In the genomic region with DNA sequence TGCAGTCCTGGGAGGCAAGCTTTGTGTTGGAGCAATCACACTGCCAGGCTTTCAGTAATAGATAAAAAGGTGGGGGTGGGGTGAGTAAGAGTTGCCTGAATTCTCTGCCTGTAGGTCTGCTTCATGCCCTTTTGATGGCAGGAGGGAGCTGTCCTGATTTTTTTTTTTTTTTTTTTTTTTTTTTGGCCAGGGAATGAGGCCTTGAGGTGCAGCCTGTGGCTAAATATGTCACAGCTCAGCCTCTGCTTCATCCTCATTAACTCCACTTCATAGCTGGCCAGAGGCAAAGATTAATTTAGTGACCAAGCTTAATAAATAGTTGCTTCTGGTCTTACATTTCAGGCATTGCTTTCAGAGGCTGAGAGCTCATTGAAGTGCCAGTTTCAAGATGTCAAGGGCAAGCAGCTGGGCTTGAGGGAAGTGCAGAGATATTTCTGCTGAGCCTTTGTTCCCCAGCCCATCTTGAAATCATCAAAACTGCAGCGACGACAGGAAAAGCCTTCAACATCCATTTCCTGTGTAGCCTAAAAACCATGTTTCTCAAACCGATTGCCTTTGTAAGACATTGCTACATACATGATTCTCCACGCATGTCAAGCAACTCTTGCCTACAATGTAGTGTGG, we compare ENCODE assay signal across 10 cellular contexts.
DNase-seq lines count a peak whose midpoint lies in the region; ATAC-seq and TF ChIP-seq lines count a peak whose summit lies in the region.
"Had no signal": no experiment of that assay in that cellular context is flagged by ENCODE, and none has a peak within 500 bp of the region (broad histone marks: within the 10 kb centered on the region; RNA-seq: fewer than 3 reads in every experiment).

No MANE protein-coding gene starts in this region.

- no peaks in the 10 kb centered on the region for H3K9me3 Mint-ChIP-seq in progenitor cell of endocrine pancreas (ENCODE audit: low read depth)
- no peaks in the 10 kb centered on the region for H3K9me3 Mint-ChIP-seq in activated T-cell treated with anti-CD3 and anti-CD28 coated beads, Interleukin-2, amount 50 U/mL, for 72 hours

- H3K36me3 Mint-ChIP-seq in progenitor cell of endocrine pancreas (ENCODE audit: insufficient read depth) = no peaks in the 10 kb centered on the region
- no peaks in the 10 kb centered on the region for H3K36me3 Mint-ChIP-seq in activated T-cell treated with anti-CD3 and anti-CD28 coated beads, Interleukin-2, amount 50 U/mL, for 72 hours (ENCODE audit: insufficient read depth in 2 of 2)

- peaks cover 12% of the 10 kb centered on the region for H3K4me1 Mint-ChIP-seq in progenitor cell of endocrine pancreas (ENCODE audit: low read depth)
- no peaks in the 10 kb centered on the region for H3K4me1 Mint-ChIP-seq in activated T-cell treated with anti-CD3 and anti-CD28 coated beads, Interleukin-2, amount 50 U/mL, for 72 hours (ENCODE audit: low read depth)

- H3K4me3 ChIP-seq in H7 (ENCODE audit: insufficient read depth, low read depth, low read length) (no peak overlapping the region), fibroblast of the aortic adventitia (ENCODE audit: low read depth, low read length) (no peak overlapping the region)

- no peaks in the 10 kb centered on the region for H3K27me3 Mint-ChIP-seq in progenitor cell of endocrine pancreas
- H3K27me3 Mint-ChIP-seq in activated T-cell treated with anti-CD3 and anti-CD28 coated beads, Interleukin-2, amount 50 U/mL, for 72 hours (ENCODE audit: low read depth) = peaks cover 5% of the 10 kb centered on the region

- no peak overlapping the region for H3K27ac Mint-ChIP-seq in progenitor cell of endocrine pancreas
- no peak overlapping the region for H3K27ac Mint-ChIP-seq in activated T-cell treated with anti-CD3 and anti-CD28 coated beads, Interleukin-2, amount 50 U/mL, for 72 hours

- no peak overlapping the region for H3K4me3 Mint-ChIP-seq in progenitor cell of endocrine pancreas (ENCODE audit: low read depth)
- no peak overlapping the region for H3K4me3 Mint-ChIP-seq in activated T-cell treated with anti-CD3 and anti-CD28 coated beads, Interleukin-2, amount 50 U/mL, for 72 hours

- no peaks in the 10 kb centered on the region for H3K27me3 ChIP-seq in H7 (ENCODE audit: control insufficient read depth, insufficient read depth, low read length)

- no peak for TF ChIP-seq CTCF in fibroblast of the aortic adventitia (IDR thresholded peaks at IDR 0.05; ENCODE audit: insufficient read depth, low read length)
- TF ChIP-seq CTCF in progenitor cell of endocrine pancreas (IDR thresholded peaks at IDR 0.05; ENCODE audit: unreplicated experiment) = no peak

- ATAC-seq in SK-N-SH treated with all-trans-retinoic acid at 6 μM for 48 hours = peak; percentile 83
- no peak for ATAC-seq in activated T-cell treated with anti-CD3 and anti-CD28 coated beads, Interleukin-2, amount 50 U/mL, for 72 hours (replicated peaks in 1 of 2)

- H3K36me3 ChIP-seq in H7 (replicated peaks; ENCODE audit: control insufficient read depth, insufficient read depth, low read length) = no peaks in the 10 kb centered on the region

- DNase-seq in H7 (peak; percentile 4), fibroblast of the aortic adventitia (ENCODE audit: low read depth) (peak; percentile 44), putamen (ENCODE audit: low spot score) (peak; percentile 7), middle frontal gyrus (ENCODE audit: extremely low spot score, low spot score) (no peak), progenitor cell of endocrine pancreas (ENCODE audit: low spot score, unreplicated experiment) (no peak), NCI-H1048 (lab: John Stamatoyannopoulos, UW) (no peak)
- DNase-seq in activated T-cell treated with anti-CD3 and anti-CD28 coated beads, Interleukin-2, amount 50 U/mL, for 72 hours = no peak
- DNase-seq: NCI-H146, T1000 had no signal

TF ChIP-seq in SK-N-SH treated with all-trans-retinoic acid at 6 μM for 48 hours, 23 proteins besides CTCF, POLR2A, EP300 and RAD21:
- TF ChIP-seq ESRRG (CRISPR knock-in tag; IDR thresholded peaks at IDR 0.05) = no peak
- no peak for TF ChIP-seq ARNTL (CRISPR knock-in tag; IDR thresholded peaks at IDR 0.05; ENCODE audit: borderline replicate concordance, low read depth)
- TF ChIP-seq OSR1 (CRISPR knock-in tag; IDR thresholded peaks at IDR 0.05) = no peak
- TF ChIP-seq ISL1 (CRISPR knock-in tag; IDR thresholded peaks at IDR 0.05) = no peak
- TF ChIP-seq, protein P1, sequence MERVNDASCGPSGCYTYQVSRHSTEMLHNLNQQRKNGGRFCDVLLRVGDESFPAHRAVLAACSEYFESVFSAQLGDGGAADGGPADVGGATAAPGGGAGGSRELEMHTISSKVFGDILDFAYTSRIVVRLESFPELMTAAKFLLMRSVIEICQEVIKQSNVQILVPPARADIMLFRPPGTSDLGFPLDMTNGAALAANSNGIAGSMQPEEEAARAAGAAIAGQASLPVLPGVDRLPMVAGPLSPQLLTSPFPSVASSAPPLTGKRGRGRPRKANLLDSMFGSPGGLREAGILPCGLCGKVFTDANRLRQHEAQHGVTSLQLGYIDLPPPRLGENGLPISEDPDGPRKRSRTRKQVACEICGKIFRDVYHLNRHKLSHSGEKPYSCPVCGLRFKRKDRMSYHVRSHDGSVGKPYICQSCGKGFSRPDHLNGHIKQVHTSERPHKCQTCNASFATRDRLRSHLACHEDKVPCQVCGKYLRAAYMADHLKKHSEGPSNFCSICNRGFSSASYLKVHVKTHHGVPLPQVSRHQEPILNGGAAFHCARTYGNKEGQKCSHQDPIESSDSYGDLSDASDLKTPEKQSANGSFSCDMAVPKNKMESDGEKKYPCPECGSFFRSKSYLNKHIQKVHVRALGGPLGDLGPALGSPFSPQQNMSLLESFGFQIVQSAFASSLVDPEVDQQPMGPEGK (CRISPR knock-in tag; IDR thresholded peaks at IDR 0.05; ENCODE audit: borderline replicate concordance) = no peak
- no peak for TF ChIP-seq SNAI2 (CRISPR knock-in tag; IDR thresholded peaks at IDR 0.05)
- no peak for TF ChIP-seq CSDC2 (CRISPR knock-in tag; IDR thresholded peaks at IDR 0.05)

Comparison
In these comparisons a context has a peak if more than half of its experiments do, and no peak if none do; other contexts are left out.
1. DNase-seq: peak in H7 (single experiment), fibroblast of the aortic adventitia (single experiment) and putamen (single experiment); none in middle frontal gyrus (single experiment), progenitor cell of endocrine pancreas (single experiment), NCI-H1048 (single experiment) and activated T-cell treated with anti-CD3 and anti-CD28 coated beads, Interleukin-2, amount 50 U/mL, for 72 hours (0 of 2).